Comparison of ENCODE assay signal across 22 cellular contexts in genomic region chr2:100814043-100814442, GRCh38. TPM values are rescaled to one million over a fixed set of nuclear protein-coding genes. Genes with fewer than 3 reads are reported as not detected.
DNase-seq lines count a peak whose midpoint lies in the region; ATAC-seq and TF ChIP-seq lines count a peak whose summit lies in the region.
"Had no signal": no experiment of that assay in that cellular context is flagged by ENCODE, and none has a peak within 500 bp of the region (broad histone marks: within the 10 kb centered on the region; RNA-seq: fewer than 3 reads in every experiment).

No MANE protein-coding gene starts in this region.

- no peak for ATAC-seq in Right ventricle myocardium superior (ENCODE audit: poor library complexity)
- no peak for ATAC-seq in HG03565 (IDR thresholded peaks at IDR 0.05; ENCODE audit: unreplicated experiment)
- ATAC-seq: K562 had no signal

- H3K36me3 Mint-ChIP-seq in T-helper 2 cell treated with Interferon-gamma antibody and Interleukin-4, amounts not matched to agents 5 μg/mL and 100 μg/mL, for 36 hours (ENCODE audit: low read depth): no peaks in the 10 kb centered on the region
- H3K36me3 Mint-ChIP-seq in osteocyte (ENCODE audit: unreplicated experiment): no peaks in the 10 kb centered on the region

- no peak for TF ChIP-seq POLR2A in transverse colon (IDR thresholded peaks at IDR 0.05)

- TF ChIP-seq EP300 in transverse colon (IDR thresholded peaks at IDR 0.05; ENCODE audit: low read depth): no peak

- no peak overlapping the region for H3K9ac ChIP-seq in liver (ENCODE audit: low read depth in 1 of 2, low read length in 2 of 2)

- DNase-seq in T-helper 2 cell treated with Interferon-gamma antibody and Interleukin-4, amounts not matched to agents 5 μg/mL and 100 μg/mL, for 36 hours (ENCODE audit: low spot score): no peak
- DNase-seq in T-helper 2 cell: no peak
- no peak for DNase-seq in right atrium auricular region (ENCODE audit: low spot score)
- no peak for DNase-seq in Right ventricle myocardium superior
- DNase-seq in transverse colon: no peak
- DNase-seq in osteocyte (ENCODE audit: extremely low spot score, unreplicated experiment): no peak
- DNase-seq: 8988T; activated T-cell treated with anti-CD3 and anti-CD28 coated beads, Interleukin-2, amount 50 U/mL, for 4 hours; AML-193; COR-L47; cortex of kidney; DMS79; H9; NCI-H146; NCI-H526; stimulated activated CD4-positive, alpha-beta T cell treated with anti-CD3 and anti-CD28 coated beads, Interleukin-12 subunit alpha, Interleukin-12 subunit beta, amount 100 ng/mL, for 4 hours; stimulated activated CD4-positive, alpha-beta T cell treated with anti-CD3 and anti-CD28 coated beads, Interleukin-4, amount 100 ng/mL, for 4 hours; tibial artery had no signal

- H3K4me3 ChIP-seq in right atrium auricular region (no peak overlapping the region), liver (ENCODE audit: low read depth in 1 of 3, low read length in 3 of 3) (no peak overlapping the region), transverse colon (peak overlapping the region in 1 of 4 donors; percentile 2)
- H3K4me3 ChIP-seq: K562, SK-N-MC, tibial artery had no signal

- H3K4me1 ChIP-seq in right atrium auricular region (peaks cover 0 to 37% of the 10 kb centered on the region in 2 donors), liver (ENCODE audit: control insufficient read depth in 4 of 4, insufficient read depth in 4 of 4, low read length in 3 of 4) (peaks cover 8 to 16% (median 15%) of the 10 kb centered on the region in 4 donors), transverse colon (peaks cover 4 to 42% (median 23%) of the 10 kb centered on the region in 4 donors)

- WGBS in liver: 82% methylated on average over 3 of the region's 3 CpGs
- 37 to 59% methylated on average over 3 of the region's 3 CpGs for WGBS in transverse colon (ENCODE audit: low coverage in 1 of 2), 2 donors

- peak overlapping the region; percentile 13 for H3K4me3 Mint-ChIP-seq in T-helper 2 cell treated with Interferon-gamma antibody and Interleukin-4, amounts not matched to agents 5 μg/mL and 100 μg/mL, for 36 hours
- no peak overlapping the region for H3K4me3 Mint-ChIP-seq in osteocyte (ENCODE audit: unreplicated experiment)
- H3K4me3 Mint-ChIP-seq: activated T-cell treated with anti-CD3 and anti-CD28 coated beads, Interleukin-2, amount 50 U/mL, for 4 hours; H9 had no signal

- TF ChIP-seq RAD21 in liver (IDR thresholded peaks at IDR 0.05): no peak

- peak overlapping the region; percentile 52 to 83 for H3K27ac ChIP-seq in right atrium auricular region
- peak overlapping the region; percentile 16 to 44 for H3K27ac ChIP-seq in liver (ENCODE audit: low read depth in 1 of 2, low read length in 2 of 2)
- H3K27ac ChIP-seq in transverse colon: peak overlapping the region; percentile 71 to 82 (median 80)
- H3K27ac ChIP-seq: SK-N-MC, tibial artery had no signal

- peak overlapping the region; percentile 38 for H3K27ac Mint-ChIP-seq in T-helper 2 cell treated with Interferon-gamma antibody and Interleukin-4, amounts not matched to agents 5 μg/mL and 100 μg/mL, for 36 hours
- H3K27ac Mint-ChIP-seq in osteocyte (ENCODE audit: unreplicated experiment): no peak overlapping the region

- no peaks in the 10 kb centered on the region for H3K9me3 Mint-ChIP-seq in T-helper 2 cell treated with Interferon-gamma antibody and Interleukin-4, amounts not matched to agents 5 μg/mL and 100 μg/mL, for 36 hours
- peaks cover 8% of the 10 kb centered on the region for H3K9me3 Mint-ChIP-seq in osteocyte (ENCODE audit: unreplicated experiment)
- H3K9me3 Mint-ChIP-seq: activated T-cell treated with anti-CD3 and anti-CD28 coated beads, Interleukin-2, amount 50 U/mL, for 4 hours had no signal

- H3K27me3 ChIP-seq in right atrium auricular region (no peaks in the 10 kb centered on the region), liver (ENCODE audit: control insufficient read depth in 4 of 4, insufficient read depth in 4 of 4, low read length in 3 of 4) (no peaks in the 10 kb centered on the region), transverse colon (no peaks in the 10 kb centered on the region)
- H3K27me3 ChIP-seq: tibial artery had no signal

- in situ Hi-C loops in transverse colon (cut with MboI; ENCODE audit: low pct_ligation_motif_present in 1 of 4, low pct_unique_long_range_greater_than_20kb in 1 of 4, low sequenced_read_pairs in 3 of 4): no loop called here

- no peaks in the 10 kb centered on the region for H3K9me3 ChIP-seq in right atrium auricular region
- H3K9me3 ChIP-seq in liver (ENCODE audit: control insufficient read depth in 4 of 4, low read length in 3 of 4): no peaks in the 10 kb centered on the region
- no peaks in the 10 kb centered on the region for H3K9me3 ChIP-seq in transverse colon
- H3K9me3 ChIP-seq: tibial artery had no signal

- peaks cover 23% of the 10 kb centered on the region for H3K27me3 Mint-ChIP-seq in T-helper 2 cell treated with Interferon-gamma antibody and Interleukin-4, amounts not matched to agents 5 μg/mL and 100 μg/mL, for 36 hours (ENCODE audit: low read depth)
- H3K27me3 Mint-ChIP-seq in osteocyte (ENCODE audit: unreplicated experiment): peaks cover 7% of the 10 kb centered on the region

- peaks cover 31% of the 10 kb centered on the region for H3K4me1 Mint-ChIP-seq in T-helper 2 cell treated with Interferon-gamma antibody and Interleukin-4, amounts not matched to agents 5 μg/mL and 100 μg/mL, for 36 hours (ENCODE audit: low read depth)
- peaks cover 19% of the 10 kb centered on the region for H3K4me1 Mint-ChIP-seq in osteocyte (ENCODE audit: unreplicated experiment)

- H3K36me3 ChIP-seq in right atrium auricular region (no peaks in the 10 kb centered on the region), liver (ENCODE audit: control insufficient read depth in 4 of 4, insufficient read depth in 3 of 4, low read depth in 1 of 4, low read length in 3 of 4) (no peaks in the 10 kb centered on the region), transverse colon (no peaks in the 10 kb centered on the region)
- H3K36me3 ChIP-seq: tibial artery had no signal

- intact Hi-C loops in Right ventricle myocardium superior (cut with DNase I) (no loop called here), transverse colon (cut with DNase I; ENCODE audit: low total_unique reads) (no loop called here)

- TF ChIP-seq CTCF in right atrium auricular region (IDR thresholded peaks at IDR 0.05) (no peak), liver (IDR thresholded peaks at IDR 0.05; ENCODE audit: low read depth, low read length, missing input control) (no peak), transverse colon (IDR thresholded peaks at IDR 0.05) (no peak), osteocyte (IDR thresholded peaks at IDR 0.05) (no peak)

TF ChIP-seq in liver, 16 proteins besides CTCF, POLR2A, EP300 and RAD21 (continues in another document):
- TF ChIP-seq FOXA2 (IDR thresholded peaks at IDR 0.05) (no peak), FOXA1 (IDR thresholded peaks at IDR 0.05) (no peak), REST (IDR thresholded peaks at IDR 0.05) (no peak), TAF1 (conservative IDR thresholded peaks at IDR 0.05) (no peak), ATF3 (IDR thresholded peaks at IDR 0.05) (no peak), RXRA (IDR thresholded peaks at IDR 0.05) (no peak), JUND (IDR thresholded peaks at IDR 0.05) (no peak), HNF4A (conservative IDR thresholded peaks at IDR 0.05) (no peak)
- TF ChIP-seq, protein P1, sequence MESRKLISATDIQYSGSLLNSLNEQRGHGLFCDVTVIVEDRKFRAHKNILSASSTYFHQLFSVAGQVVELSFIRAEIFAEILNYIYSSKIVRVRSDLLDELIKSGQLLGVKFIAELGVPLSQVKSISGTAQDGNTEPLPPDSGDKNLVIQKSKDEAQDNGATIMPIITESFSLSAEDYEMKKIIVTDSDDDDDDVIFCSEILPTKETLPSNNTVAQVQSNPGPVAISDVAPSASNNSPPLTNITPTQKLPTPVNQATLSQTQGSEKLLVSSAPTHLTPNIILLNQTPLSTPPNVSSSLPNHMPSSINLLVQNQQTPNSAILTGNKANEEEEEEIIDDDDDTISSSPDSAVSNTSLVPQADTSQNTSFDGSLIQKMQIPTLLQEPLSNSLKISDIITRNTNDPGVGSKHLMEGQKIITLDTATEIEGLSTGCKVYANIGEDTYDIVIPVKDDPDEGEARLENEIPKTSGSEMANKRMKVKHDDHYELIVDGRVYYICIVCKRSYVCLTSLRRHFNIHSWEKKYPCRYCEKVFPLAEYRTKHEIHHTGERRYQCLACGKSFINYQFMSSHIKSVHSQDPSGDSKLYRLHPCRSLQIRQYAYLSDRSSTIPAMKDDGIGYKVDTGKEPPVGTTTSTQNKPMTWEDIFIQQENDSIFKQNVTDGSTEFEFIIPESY (IDR thresholded peaks at IDR 0.05): no peak

RNA-seq across cellular contexts. Expression of gene NPAS2, which starts 5.9 kb away (rescaled TPM):
- total RNA-seq in right atrium auricular region: 10 to 100 TPM; 39.2 to 49.4 TPM
- 38.0 TPM for total RNA-seq in Right ventricle myocardium superior
- total RNA-seq in liver: 1 to 10 TPM in 1 of 2 donors, under 1 TPM in 1; 0.33 to 8.0 TPM
- 10 to 100 TPM in 1 of 2 donors, 1 to 10 TPM in 1; 5.2 to 24.3 TPM for polyA plus RNA-seq in liver
- 100 to 1,000 TPM in 3 of 4 donors, 10 to 100 TPM in 1; 63.0 to 134 (median 115) TPM for total RNA-seq in transverse colon
- 16.6 and 21.4 TPM in 2 replicates for total RNA-seq in osteocyte

Comparison
In these comparisons a context has a peak if more than half of its experiments do, and no peak if none do; other contexts are left out.
1. H3K27ac ChIP-seq: peak in every context shown above with its lines; median percentile 80 in transverse colon; 68 in right atrium auricular region; 30 in liver.